ENCODE assay signal across 15 cellular contexts in the genomic region with DNA sequence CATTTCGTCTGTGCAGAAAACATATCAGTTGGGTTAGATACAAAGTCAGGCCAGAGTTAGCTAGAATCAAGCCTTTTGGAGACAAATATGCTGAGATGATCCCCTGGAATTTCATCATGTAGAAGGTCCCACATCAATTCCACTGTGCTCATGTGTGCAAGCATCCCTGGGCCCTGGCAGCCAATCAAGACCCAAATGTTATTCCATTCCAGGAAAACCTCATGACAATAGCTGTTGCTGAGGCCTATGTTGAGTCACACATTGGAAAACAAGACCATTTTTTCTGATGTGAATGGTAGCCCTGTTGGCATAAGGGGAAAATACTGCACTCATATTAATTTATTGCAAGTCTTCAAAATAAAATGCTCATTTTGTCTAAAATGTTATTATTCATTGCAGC. TPM values are rescaled to one million over a fixed set of nuclear protein-coding genes. Genes with fewer than 3 reads are reported as not detected.
DNase-seq lines count a peak whose midpoint lies in the region; ATAC-seq and TF ChIP-seq lines count a peak whose summit lies in the region.
"Had no signal": no experiment of that assay in that cellular context is flagged by ENCODE, and none has a peak within 500 bp of the region (broad histone marks: within the 10 kb centered on the region; RNA-seq: fewer than 3 reads in every experiment).

No MANE protein-coding gene starts in this region.

- no peaks in the 10 kb centered on the region for H3K9me3 ChIP-seq in right atrium auricular region

- no peaks in the 10 kb centered on the region; the same call in 1 of the 2 replicates for H3K27me3 Mint-ChIP-seq in HFFc6 (ENCODE audit: insufficient read depth)
- H3K27me3 Mint-ChIP-seq: stimulated activated naive B cell treated with anti-CD40 and anti-IgM and Interleukin-4, amounts not matched to agents 10 μg/mL and 1 μg/mL and 100 μg/mL, for 72 hours had no signal

- peak overlapping the region in 1 of 2 donors; percentile 8 for H3K27ac ChIP-seq in right atrium auricular region

- H3K36me3 Mint-ChIP-seq in HFFc6 (ENCODE audit: low read depth) = no peaks in the 10 kb centered on the region; the same call in 1 of the 2 replicates
- H3K36me3 Mint-ChIP-seq: stimulated activated naive B cell treated with anti-CD40 and anti-IgM and Interleukin-4, amounts not matched to agents 10 μg/mL and 1 μg/mL and 100 μg/mL, for 72 hours had no signal

- H3K4me1 Mint-ChIP-seq in HFFc6 (ENCODE audit: low read depth) = peaks cover 69% of the 10 kb centered on the region
- H3K4me1 Mint-ChIP-seq: stimulated activated naive B cell treated with anti-CD40 and anti-IgM and Interleukin-4, amounts not matched to agents 10 μg/mL and 1 μg/mL and 100 μg/mL, for 72 hours had no signal

- H3K36me3 ChIP-seq in right atrium auricular region = no peaks in the 10 kb centered on the region

- H3K4me3 Mint-ChIP-seq in HFFc6 = no peak overlapping the region
- H3K4me3 Mint-ChIP-seq: stimulated activated naive B cell treated with anti-CD40 and anti-IgM and Interleukin-4, amounts not matched to agents 10 μg/mL and 1 μg/mL and 100 μg/mL, for 72 hours had no signal

- H3K27me3 ChIP-seq in right atrium auricular region = no peaks in the 10 kb centered on the region

- TF ChIP-seq POLR2A in GM18505 (IDR thresholded peaks at IDR 0.05; ENCODE audit: borderline replicate concordance, extremely low read depth, insufficient read depth, insufficient read length) = no peak

- no peaks in the 10 kb centered on the region for H3K9me3 Mint-ChIP-seq in HFFc6
- H3K9me3 Mint-ChIP-seq: stimulated activated naive B cell treated with anti-CD40 and anti-IgM and Interleukin-4, amounts not matched to agents 10 μg/mL and 1 μg/mL and 100 μg/mL, for 72 hours had no signal

- H3K4me1 ChIP-seq in right atrium auricular region = no peaks in the 10 kb centered on the region

- TF ChIP-seq CTCF in HFFc6 (IDR thresholded peaks at IDR 0.05) (no peak), cardiac fibroblast (IDR thresholded peaks at IDR 0.05; ENCODE audit: low read depth, low read length) (no peak), right atrium auricular region (IDR thresholded peaks at IDR 0.05) (no peak)

- H3K4me3 ChIP-seq in cardiac fibroblast (replicated peaks in 1 of 2; ENCODE audit: low read depth in 2 of 2, low read length in 2 of 2) = no peak overlapping the region
- H3K4me3 ChIP-seq in right atrium auricular region = no peak overlapping the region

- ATAC-seq in GM18505 (IDR thresholded peaks at IDR 0.05; ENCODE audit: unreplicated experiment) = no peak
- ATAC-seq: HCT116; HepG2; stimulated activated naive B cell treated with anti-CD40 and anti-IgM and Interleukin-4, amounts not matched to agents 10 μg/mL and 1 μg/mL and 100 μg/mL, for 72 hours had no signal

- peak; percentile 67 for DNase-seq in HFFc6
- peak; percentile 83 to 92 for DNase-seq in cardiac fibroblast (ENCODE audit: low read depth in 2 of 2)
- peak; percentile 76 for DNase-seq in right atrium auricular region (ENCODE audit: low spot score)
- peak; percentile 89 for DNase-seq in stromal cell of bone marrow (ENCODE audit: low read depth)
- no peak for DNase-seq in NCI-H1048 (lab: John Stamatoyannopoulos, UW)
- DNase-seq in AML-193 (lab: John Stamatoyannopoulos, UW) = no peak
- no peak for DNase-seq in NCI-H526 treated with DMSO at 0.1 percent for 48 hours (lab: John Stamatoyannopoulos, UW)
- DNase-seq: activated CD4-positive, alpha-beta T cell treated with anti-CD3 and anti-CD28 coated beads for 1 hour; foreskin melanocyte; NCI-H1436; stimulated activated CD4-positive, alpha-beta T cell treated with anti-CD3 and anti-CD28 coated beads, Interleukin-2, amount 100 ng/mL, for 24 hours; stimulated activated naive B cell treated with anti-CD40 and anti-IgM and Interleukin-4, amounts not matched to agents 10 μg/mL and 1 μg/mL and 100 μg/mL, for 72 hours had no signal

- peak overlapping the region; percentile 84 for H3K27ac Mint-ChIP-seq in HFFc6
- H3K27ac Mint-ChIP-seq: stimulated activated naive B cell treated with anti-CD40 and anti-IgM and Interleukin-4, amounts not matched to agents 10 μg/mL and 1 μg/mL and 100 μg/mL, for 72 hours had no signal

RNA-seq across cellular contexts. Expression of gene SPOCK1, which starts 11.5 kb away (rescaled TPM):
- 100 to 1,000 TPM; 111 to 170 (median 125) TPM for total RNA-seq in HFFc6 (2021; fragmentation: NEBNext Ultra II Directional; extraction: Animal tissue kit (Norgen Biotek cat#: 25700))
- total RNA-seq in right atrium auricular region = 10 to 100 TPM; 59.8 to 84.5 TPM

Comparison
In these comparisons a context has a peak if more than half of its experiments do, and no peak if none do; other contexts are left out.
1. DNase-seq: peak in HFFc6 (single experiment), cardiac fibroblast (2 of 2), right atrium auricular region (single experiment) and stromal cell of bone marrow (single experiment); none in NCI-H1048 (single experiment), AML-193 (0 of 2) and NCI-H526 treated with DMSO at 0.1 percent for 48 hours (single experiment).